Comparison of ENCODE assay signal across 15 cellular contexts in the genomic region with DNA sequence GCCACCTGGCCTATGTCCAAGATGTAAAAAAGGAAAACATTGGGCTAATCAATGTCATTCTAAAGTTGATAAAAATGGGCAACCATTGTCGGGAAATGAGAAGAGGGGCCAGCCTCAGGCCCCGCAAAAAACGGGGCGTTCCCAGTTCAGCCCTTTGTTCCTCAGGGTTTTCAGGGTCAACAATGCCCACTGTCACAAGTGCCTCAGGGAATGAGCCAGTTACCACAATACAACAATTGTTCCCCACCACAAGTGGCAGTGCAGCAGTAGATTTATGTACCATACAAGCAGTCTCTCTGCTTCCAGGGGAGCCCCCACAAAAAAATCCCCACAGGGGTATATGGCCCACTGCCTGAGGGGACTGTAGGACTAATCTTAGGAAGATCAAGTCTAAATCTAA.
A peak's percentile ranks its signal among the peaks of the same experiment; 100 is the strongest.
DNase-seq lines count a peak whose midpoint lies in the region; ATAC-seq and TF ChIP-seq lines count a peak whose summit lies in the region.
"Had no signal": no experiment of that assay in that cellular context is flagged by ENCODE, and none has a peak within 500 bp of the region (broad histone marks: within the 10 kb centered on the region; RNA-seq: fewer than 3 reads in every experiment).

No MANE protein-coding gene starts in this region.

- H3K36me3 Mint-ChIP-seq in activated naive CD4-positive, alpha-beta T cell treated with anti-CD3 and anti-CD28 coated beads, Interleukin-2, amount 10 ng/mL, durations not matched to agents 7 days and 5 days: no peaks in the 10 kb centered on the region
- H3K36me3 Mint-ChIP-seq: CD8-positive, alpha-beta T cell had no signal

- H3K27ac Mint-ChIP-seq in activated naive CD4-positive, alpha-beta T cell treated with anti-CD3 and anti-CD28 coated beads, Interleukin-2, amount 10 ng/mL, durations not matched to agents 7 days and 5 days: no peak overlapping the region
- H3K27ac Mint-ChIP-seq: CD8-positive, alpha-beta T cell; IgD-negative memory B cell had no signal

- peak overlapping the region; percentile 97 for H3K27ac ChIP-seq in caudate nucleus (ENCODE audit: low read depth, low read length)
- peak overlapping the region; percentile 19 to 52 (median 51) for H3K27ac ChIP-seq in thyroid gland
- H3K27ac ChIP-seq in aorta (ENCODE audit: low read depth in 1 of 2, low read length in 2 of 2): no peak overlapping the region
- H3K27ac ChIP-seq: BLaER1, Peyer's patch had no signal

- TF ChIP-seq POLR2A in thyroid gland (IDR thresholded peaks at IDR 0.05): no peak

- intact Hi-C loops in thyroid gland (cut with DNase I) (no loop called here), aorta (cut with DNase I) (no loop called here)

- CTCF ChIA-PET in activated naive CD4-positive, alpha-beta T cell treated with anti-CD3 and anti-CD28 coated beads, Interleukin-2, amount 10 ng/mL, durations not matched to agents 7 days and 5 days (lab: Charles Lee): no interaction called here

- no peaks in the 10 kb centered on the region for H3K4me1 Mint-ChIP-seq in activated naive CD4-positive, alpha-beta T cell treated with anti-CD3 and anti-CD28 coated beads, Interleukin-2, amount 10 ng/mL, durations not matched to agents 7 days and 5 days

- DNase-seq in caudate nucleus (lab: John Stamatoyannopoulos, UW): peak in 50 of 61 donors; percentile 2 to 73 (median 44)
- DNase-seq in hypothalamus (lab: John Stamatoyannopoulos, UW): peak in 36 of 51 donors; percentile 0 to 81 (median 32)
- DNase-seq in occipital lobe (lab: John Stamatoyannopoulos, UW): peak; percentile 44
- no peak for DNase-seq in thyroid gland
- DNase-seq in aorta: no peak
- DNase-seq in activated naive CD4-positive, alpha-beta T cell treated with anti-CD3 and anti-CD28 coated beads, Interleukin-2, amount 10 ng/mL, durations not matched to agents 7 days and 5 days: no peak
- DNase-seq: CD8-positive, alpha-beta T cell; NCI-H1105; NCI-H2029 treated with DMSO at 0.1 percent for 48 hours; NCI-H226; NCI-H510A treated with DMSO at 0.1 percent for 48 hours; Peyer's patch had no signal

- peaks cover 31% of the 10 kb centered on the region for H3K9me3 Mint-ChIP-seq in activated naive CD4-positive, alpha-beta T cell treated with anti-CD3 and anti-CD28 coated beads, Interleukin-2, amount 10 ng/mL, durations not matched to agents 7 days and 5 days

- no peak for TF ChIP-seq CTCF in thyroid gland (IDR thresholded peaks at IDR 0.05)

- no peaks in the 10 kb centered on the region for H3K36me3 ChIP-seq in thyroid gland
- no peaks in the 10 kb centered on the region for H3K36me3 ChIP-seq in aorta (ENCODE audit: control insufficient read depth in 1 of 2, insufficient read depth in 2 of 2, low read length in 1 of 2)
- H3K36me3 ChIP-seq: Peyer's patch had no signal

- no peak overlapping the region for H3K4me3 Mint-ChIP-seq in activated naive CD4-positive, alpha-beta T cell treated with anti-CD3 and anti-CD28 coated beads, Interleukin-2, amount 10 ng/mL, durations not matched to agents 7 days and 5 days
- H3K4me3 Mint-ChIP-seq: CD8-positive, alpha-beta T cell; IgD-negative memory B cell had no signal

- ATAC-seq in aorta (ENCODE audit: low FRiP score) (no peak), GM18861 (IDR thresholded peaks at IDR 0.05; ENCODE audit: unreplicated experiment) (no peak)
- ATAC-seq: CD8-positive, alpha-beta T cell had no signal

- 61 to 79% methylated on average over 4 of the region's 4 CpGs for WGBS in thyroid gland, 2 donors
- WGBS in aorta, 2 donors: 87 to 89% methylated on average over 4 of the region's 4 CpGs

- H3K27me3 ChIP-seq in thyroid gland (no peaks in the 10 kb centered on the region), aorta (ENCODE audit: control insufficient read depth in 1 of 2, insufficient read depth in 2 of 2, low read length in 1 of 2) (no peaks in the 10 kb centered on the region)
- H3K27me3 ChIP-seq: BLaER1, Peyer's patch had no signal

- H3K4me1 ChIP-seq in thyroid gland (peaks cover 17 to 62% of the 10 kb centered on the region in 2 donors), aorta (ENCODE audit: control insufficient read depth in 1 of 2, insufficient read depth in 2 of 2, low read length in 2 of 2) (no peaks in the 10 kb centered on the region)
- H3K4me1 ChIP-seq: Peyer's patch had no signal

- H3K27me3 Mint-ChIP-seq in activated naive CD4-positive, alpha-beta T cell treated with anti-CD3 and anti-CD28 coated beads, Interleukin-2, amount 10 ng/mL, durations not matched to agents 7 days and 5 days: no peaks in the 10 kb centered on the region
- H3K27me3 Mint-ChIP-seq: IgD-negative memory B cell had no signal

- no peak overlapping the region for H3K4me3 ChIP-seq in thyroid gland (replicated peaks in 1 of 3)
- no peak overlapping the region for H3K4me3 ChIP-seq in aorta (ENCODE audit: low read length in 2 of 2)
- H3K4me3 ChIP-seq: BLaER1, Peyer's patch had no signal

- H3K9me3 ChIP-seq in thyroid gland: no peaks in the 10 kb centered on the region
- H3K9me3 ChIP-seq in aorta (ENCODE audit: control insufficient read depth, low read length): no peaks in the 10 kb centered on the region
- H3K9me3 ChIP-seq: Peyer's patch had no signal

Comparison
In these comparisons a context has a peak if more than half of its experiments do, and no peak if none do; other contexts are left out.
1. DNase-seq: peak in caudate nucleus (50 of 61), hypothalamus (36 of 51) and occipital lobe (single experiment); none in thyroid gland (0 of 2), aorta (0 of 2) and activated naive CD4-positive, alpha-beta T cell treated with anti-CD3 and anti-CD28 coated beads, Interleukin-2, amount 10 ng/mL, durations not matched to agents 7 days and 5 days (single experiment).
2. H3K27ac ChIP-seq: peak in caudate nucleus (single experiment) and thyroid gland (3 of 3); none in aorta (0 of 2).